Comparison of ENCODE assay signal across 8 cellular contexts in the genomic region with DNA sequence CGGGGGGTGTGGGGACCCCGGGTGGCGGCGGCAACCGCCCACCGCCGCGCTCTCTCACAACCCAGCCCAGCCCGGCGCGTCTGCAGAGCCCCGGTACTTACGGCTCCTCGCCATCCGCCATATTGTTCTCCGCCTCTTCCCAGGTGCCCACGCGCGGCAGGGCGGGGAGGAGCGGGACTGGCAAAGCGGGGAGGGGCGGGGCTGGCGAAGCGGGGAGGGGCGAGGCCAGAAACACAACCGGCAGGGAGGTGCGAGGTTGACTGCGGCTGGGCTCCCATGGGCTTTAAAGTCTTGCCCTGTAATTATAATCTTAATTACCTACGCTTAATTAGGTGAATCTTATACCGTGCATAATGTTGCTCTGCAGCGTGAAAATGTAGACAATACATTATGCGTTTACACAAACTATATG. TPM values are rescaled to one million over a fixed set of nuclear protein-coding genes. Genes with fewer than 3 reads are reported as not detected.
A peak's percentile ranks its signal among the peaks of the same experiment; 100 is the strongest.
DNase-seq lines count a peak whose midpoint lies in the region; ATAC-seq and TF ChIP-seq lines count a peak whose summit lies in the region.

A gene (minus strand): TSS at position 133 of the 412 bp plus-strand sequence. CDS start 12 bp downstream, at position 121.

- H3K4me3 ChIP-seq in AG09309 (ENCODE audit: control insufficient read depth, low read depth, low read length), result peak within 1 kb of the TSS; percentile 43

- peak within 1 kb of the TSS; percentile 34 for H3K27ac ChIP-seq in cingulate gyrus (ENCODE audit: low read depth, low read length)

- intact Hi-C loops in left colon (cut with DNase I, micrococcal nuclease), result no loop called here

- ATAC-seq in GM19025 (IDR thresholded peaks at IDR 0.05; ENCODE audit: low read depth, unreplicated experiment) (peak; percentile 42), HG03342 (IDR thresholded peaks at IDR 0.05; ENCODE audit: unreplicated experiment) (peak; percentile 48), left colon (peak; percentile 84)

- TF ChIP-seq CTCF in AG09309 (IDR thresholded peaks at IDR 0.05; ENCODE audit: control insufficient read depth, insufficient read depth, low read depth, low read length, missing control alignments), result no peak

- DNase-seq in AG09309 (ENCODE audit: low read depth) (no peak), NCI-H524 (lab: John Stamatoyannopoulos, UW) (peak; percentile 57 to 80), left colon (peak; percentile 94 to 95)
- DNase-seq in activated CD4-positive, alpha-beta T cell treated with anti-CD3 and anti-CD28 coated beads for 48 hours, result peak; percentile 95
- peak; percentile 90 to 95 for DNase-seq in stimulated activated CD4-positive, alpha-beta T cell treated with anti-CD3 and anti-CD28 coated beads, Interleukin-1b, Interleukin-23, amount 100 ng/mL, for 4 hours (ENCODE audit: low read depth in 2 of 2)

RNA-seq across cellular contexts. Expression of the gene that starts here (rescaled TPM):
- total RNA-seq in left colon, result 10 to 100 TPM; 46.7 to 47.6 TPM
